Comparison of ENCODE assay signal across 4 cellular contexts in genomic region chr14:20098926-20099770, GRCh38. TPM values are rescaled to one million over a fixed set of nuclear protein-coding genes. Genes with fewer than 3 reads are reported as not detected.
"Had no signal": no experiment of that assay in that cellular context is flagged by ENCODE, and none has a peak within 500 bp of the region (broad histone marks: within the 10 kb centered on the region; RNA-seq: fewer than 3 reads in every experiment).

No MANE protein-coding gene starts in this region.

RNA-seq across cellular contexts. Expression of gene OR4K17, which starts 11.4 kb away (rescaled TPM):
- total RNA-seq: LHCN-M2, M059J, MCF 10A, NCI-H460 had no signal

RNA-seq across cellular contexts. Expression of gene OR4L1, which starts 39.3 kb away (rescaled TPM):
- total RNA-seq: LHCN-M2, M059J, MCF 10A, NCI-H460 had no signal

RNA-seq across cellular contexts. Expression of gene OR4N5, which starts 39.5 kb away (rescaled TPM):
- total RNA-seq: LHCN-M2, M059J, MCF 10A, NCI-H460 had no signal
